ENCODE assay signal across 8 cellular contexts in genomic region chr17:79838541-79839274, GRCh38. TPM values are rescaled to one million over a fixed set of nuclear protein-coding genes. Genes with fewer than 3 reads are reported as not detected.
DNase-seq lines count a peak whose midpoint lies in the region; ATAC-seq and TF ChIP-seq lines count a peak whose summit lies in the region.

No MANE protein-coding gene starts in this region.

- H3K4me3 ChIP-seq in HUES48 (ENCODE audit: low read depth, low read length) (peak overlapping the region; percentile 72), ascending aorta (peak overlapping the region; percentile 74 to 91)

- H3K9me3 Mint-ChIP-seq in CD4-positive, alpha-beta T cell: no peaks in the 10 kb centered on the region

- no peaks in the 10 kb centered on the region for H3K9me3 ChIP-seq in CD4-positive, alpha-beta T cell (ENCODE audit: control insufficient read depth, low read length)
- H3K9me3 ChIP-seq in HUES48 (ENCODE audit: control insufficient read depth, insufficient read depth, low read length): no peaks in the 10 kb centered on the region
- no peaks in the 10 kb centered on the region for H3K9me3 ChIP-seq in ascending aorta

- peaks cover 50% of the 10 kb centered on the region for H3K4me1 Mint-ChIP-seq in CD4-positive, alpha-beta T cell (ENCODE audit: low read depth)

- no peak for TF ChIP-seq CTCF in CD4-positive, alpha-beta T cell (IDR thresholded peaks at IDR 0.05)
- TF ChIP-seq CTCF in ascending aorta (IDR thresholded peaks at IDR 0.05): no peak

- H3K4me1 ChIP-seq in HUES48 (ENCODE audit: control insufficient read depth, insufficient read depth, low read length) (peaks cover 44% of the 10 kb centered on the region), ascending aorta (peaks cover 20 to 49% of the 10 kb centered on the region in 2 donors)

- H3K27me3 ChIP-seq in CD4-positive, alpha-beta T cell (ENCODE audit: control insufficient read depth, insufficient read depth, low read length): peaks cover 41% of the 10 kb centered on the region
- H3K27me3 ChIP-seq in HUES48 (ENCODE audit: control insufficient read depth, insufficient read depth, low read length) (peaks cover 89% of the 10 kb centered on the region), ascending aorta (peaks cover 32% of the 10 kb centered on the region)

- H3K36me3 ChIP-seq in HUES48 (ENCODE audit: control insufficient read depth, insufficient read depth, low read length) (no peaks in the 10 kb centered on the region), ascending aorta (peaks cover 16 to 17% of the 10 kb centered on the region in 2 donors)

- peak in 8 of 10 experiments; percentile 37 to 65 (median 46) for DNase-seq in CD4-positive, alpha-beta T cell
- DNase-seq in ascending aorta (ENCODE audit: low spot score in 2 of 2): no peak
- peak; percentile 56 to 64 for DNase-seq in hippocampal formation (lab: John Stamatoyannopoulos, UW)
- DNase-seq in renal cortical epithelial cell (ENCODE audit: low read depth): peak; percentile 34
- no peak for DNase-seq in NCI-H2081 treated with DMSO at 0.1 percent for 48 hours (lab: John Stamatoyannopoulos, UW)

- H3K27ac ChIP-seq in CD4-positive, alpha-beta T cell (ENCODE audit: low read depth, low read length): peak overlapping the region; percentile 75
- H3K27ac ChIP-seq in HUES48 (ENCODE audit: low read depth, low read length): peak overlapping the region; percentile 72
- peak overlapping the region; percentile 85 to 88 for H3K27ac ChIP-seq in ascending aorta

- H3K27ac Mint-ChIP-seq in CD4-positive, alpha-beta T cell: peak overlapping the region; percentile 99

- peak; percentile 33 for ATAC-seq in CD4-positive, alpha-beta T cell (ENCODE audit: poor library complexity)
- ATAC-seq in GM19467 (IDR thresholded peaks at IDR 0.05; ENCODE audit: unreplicated experiment) (peak; percentile 13), SK-N-SH treated with all-trans-retinoic acid at 6 μM for 48 hours (peak; percentile 37)

- H3K27me3 Mint-ChIP-seq in CD4-positive, alpha-beta T cell: peaks cover 38% of the 10 kb centered on the region

- intact Hi-C loops in CD4-positive, alpha-beta T cell (cut with DNase I, micrococcal nuclease): loop anchor here (1.0 to 5.0 kb wide), 6 partner anchors 28 to 198 kb away; partner anchors contain the start of genes CBX8 (in 2 of the 2) and CCDC40 (in 1 of the 2)
- intact Hi-C loops in ascending aorta (cut with DNase I): loop anchor here (1.0 to 5.0 kb wide), 3 partner anchors 28 to 264 kb away; partner anchors contain the start of genes CBX8 and GAA

- POLR2A ChIA-PET in CD4-positive, alpha-beta T cell (lab: Charles Lee): interaction anchor here (0.7 to 6.3 kb wide), 16 partner anchors 9 to 307 kb away, joined by 3 to 127 read pairs (median 8); partner anchors contain the start of genes CBX8 and GAA

- H3K9ac ChIP-seq in HUES48 (ENCODE audit: low read depth, low read length): peak overlapping the region; percentile 41

- peak overlapping the region; percentile 98 for H3K4me3 Mint-ChIP-seq in CD4-positive, alpha-beta T cell

- CTCF ChIA-PET in CD4-positive, alpha-beta T cell (lab: Charles Lee): interaction anchor here (1.0 to 2.6 kb wide), 9 partner anchors 12 to 155 kb away, joined by 3 to 15 read pairs (median 6); partner anchors contain the start of gene CBX8

- peaks cover 36% of the 10 kb centered on the region for H3K36me3 Mint-ChIP-seq in CD4-positive, alpha-beta T cell (ENCODE audit: low read depth)

TF ChIP-seq in SK-N-SH treated with all-trans-retinoic acid at 6 μM for 48 hours, 23 proteins besides CTCF, POLR2A, EP300 and RAD21:
- no peak for TF ChIP-seq ARNTL (CRISPR knock-in tag; IDR thresholded peaks at IDR 0.05; ENCODE audit: borderline replicate concordance, low read depth)
- TF ChIP-seq POU6F1 (CRISPR knock-in tag; IDR thresholded peaks at IDR 0.05; ENCODE audit: borderline replicate concordance, low read depth): no peak
- TF ChIP-seq OSR1 (CRISPR knock-in tag; IDR thresholded peaks at IDR 0.05): no peak
- TF ChIP-seq ISL1 (CRISPR knock-in tag; IDR thresholded peaks at IDR 0.05): no peak
- no peak for TF ChIP-seq ZFP3 (CRISPR knock-in tag; IDR thresholded peaks at IDR 0.05)
- TF ChIP-seq BACH2 (CRISPR knock-in tag; IDR thresholded peaks at IDR 0.05; ENCODE audit: borderline replicate concordance): no peak
- TF ChIP-seq ZNF565 (CRISPR knock-in tag; conservative IDR thresholded peaks at IDR 0.05; ENCODE audit: low read depth): no peak
- no peak for TF ChIP-seq SNAI2 (CRISPR knock-in tag; IDR thresholded peaks at IDR 0.05)
- TF ChIP-seq ZC3H10 (CRISPR knock-in tag; IDR thresholded peaks at IDR 0.05): no peak
- TF ChIP-seq TOX (CRISPR knock-in tag; IDR thresholded peaks at IDR 0.05; ENCODE audit: borderline replicate concordance): no peak
- TF ChIP-seq, protein P1, sequence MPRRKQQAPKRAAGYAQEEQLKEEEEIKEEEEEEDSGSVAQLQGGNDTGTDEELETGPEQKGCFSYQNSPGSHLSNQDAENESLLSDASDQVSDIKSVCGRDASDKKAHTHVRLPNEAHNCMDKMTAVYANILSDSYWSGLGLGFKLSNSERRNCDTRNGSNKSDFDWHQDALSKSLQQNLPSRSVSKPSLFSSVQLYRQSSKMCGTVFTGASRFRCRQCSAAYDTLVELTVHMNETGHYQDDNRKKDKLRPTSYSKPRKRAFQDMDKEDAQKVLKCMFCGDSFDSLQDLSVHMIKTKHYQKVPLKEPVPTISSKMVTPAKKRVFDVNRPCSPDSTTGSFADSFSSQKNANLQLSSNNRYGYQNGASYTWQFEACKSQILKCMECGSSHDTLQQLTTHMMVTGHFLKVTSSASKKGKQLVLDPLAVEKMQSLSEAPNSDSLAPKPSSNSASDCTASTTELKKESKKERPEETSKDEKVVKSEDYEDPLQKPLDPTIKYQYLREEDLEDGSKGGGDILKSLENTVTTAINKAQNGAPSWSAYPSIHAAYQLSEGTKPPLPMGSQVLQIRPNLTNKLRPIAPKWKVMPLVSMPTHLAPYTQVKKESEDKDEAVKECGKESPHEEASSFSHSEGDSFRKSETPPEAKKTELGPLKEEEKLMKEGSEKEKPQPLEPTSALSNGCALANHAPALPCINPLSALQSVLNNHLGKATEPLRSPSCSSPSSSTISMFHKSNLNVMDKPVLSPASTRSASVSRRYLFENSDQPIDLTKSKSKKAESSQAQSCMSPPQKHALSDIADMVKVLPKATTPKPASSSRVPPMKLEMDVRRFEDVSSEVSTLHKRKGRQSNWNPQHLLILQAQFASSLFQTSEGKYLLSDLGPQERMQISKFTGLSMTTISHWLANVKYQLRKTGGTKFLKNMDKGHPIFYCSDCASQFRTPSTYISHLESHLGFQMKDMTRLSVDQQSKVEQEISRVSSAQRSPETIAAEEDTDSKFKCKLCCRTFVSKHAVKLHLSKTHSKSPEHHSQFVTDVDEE (CRISPR knock-in tag; IDR thresholded peaks at IDR 0.05): no peak
- TF ChIP-seq, protein P2, sequence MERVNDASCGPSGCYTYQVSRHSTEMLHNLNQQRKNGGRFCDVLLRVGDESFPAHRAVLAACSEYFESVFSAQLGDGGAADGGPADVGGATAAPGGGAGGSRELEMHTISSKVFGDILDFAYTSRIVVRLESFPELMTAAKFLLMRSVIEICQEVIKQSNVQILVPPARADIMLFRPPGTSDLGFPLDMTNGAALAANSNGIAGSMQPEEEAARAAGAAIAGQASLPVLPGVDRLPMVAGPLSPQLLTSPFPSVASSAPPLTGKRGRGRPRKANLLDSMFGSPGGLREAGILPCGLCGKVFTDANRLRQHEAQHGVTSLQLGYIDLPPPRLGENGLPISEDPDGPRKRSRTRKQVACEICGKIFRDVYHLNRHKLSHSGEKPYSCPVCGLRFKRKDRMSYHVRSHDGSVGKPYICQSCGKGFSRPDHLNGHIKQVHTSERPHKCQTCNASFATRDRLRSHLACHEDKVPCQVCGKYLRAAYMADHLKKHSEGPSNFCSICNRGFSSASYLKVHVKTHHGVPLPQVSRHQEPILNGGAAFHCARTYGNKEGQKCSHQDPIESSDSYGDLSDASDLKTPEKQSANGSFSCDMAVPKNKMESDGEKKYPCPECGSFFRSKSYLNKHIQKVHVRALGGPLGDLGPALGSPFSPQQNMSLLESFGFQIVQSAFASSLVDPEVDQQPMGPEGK (CRISPR knock-in tag; IDR thresholded peaks at IDR 0.05; ENCODE audit: borderline replicate concordance): no peak
- TF ChIP-seq, protein P3, sequence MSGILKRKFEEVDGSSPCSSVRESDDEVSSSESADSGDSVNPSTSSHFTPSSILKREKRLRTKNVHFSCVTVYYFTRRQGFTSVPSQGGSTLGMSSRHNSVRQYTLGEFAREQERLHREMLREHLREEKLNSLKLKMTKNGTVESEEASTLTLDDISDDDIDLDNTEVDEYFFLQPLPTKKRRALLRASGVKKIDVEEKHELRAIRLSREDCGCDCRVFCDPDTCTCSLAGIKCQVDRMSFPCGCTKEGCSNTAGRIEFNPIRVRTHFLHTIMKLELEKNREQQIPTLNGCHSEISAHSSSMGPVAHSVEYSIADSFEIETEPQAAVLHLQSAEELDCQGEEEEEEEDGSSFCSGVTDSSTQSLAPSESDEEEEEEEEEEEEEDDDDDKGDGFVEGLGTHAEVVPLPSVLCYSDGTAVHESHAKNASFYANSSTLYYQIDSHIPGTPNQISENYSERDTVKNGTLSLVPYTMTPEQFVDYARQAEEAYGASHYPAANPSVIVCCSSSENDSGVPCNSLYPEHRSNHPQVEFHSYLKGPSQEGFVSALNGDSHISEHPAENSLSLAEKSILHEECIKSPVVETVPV (CRISPR knock-in tag; IDR thresholded peaks at IDR 0.05): no peak

RNA-seq across cellular contexts. Expression of gene CBX4, which starts 0.5 kb away (rescaled TPM):
- total RNA-seq in CD4-positive, alpha-beta T cell: 100 to 1,000 TPM; 196 to 202 TPM
- total RNA-seq in ascending aorta: 25.7 TPM
- 5.9 and 9.2 TPM in 2 replicates for total RNA-seq in renal cortical epithelial cell

RNA-seq across cellular contexts. Expression of gene CBX8, which starts 41.8 kb away (rescaled TPM):
- total RNA-seq in CD4-positive, alpha-beta T cell: 1 to 10 TPM; 5.3 to 6.5 TPM
- total RNA-seq in ascending aorta (1.1 TPM), renal cortical epithelial cell (6.1 and 7.8 TPM in 2 replicates)

Comparison
In these comparisons a context has a peak if more than half of its experiments do, and no peak if none do; other contexts are left out.
1. DNase-seq: peak in CD4-positive, alpha-beta T cell (8 of 10), hippocampal formation (2 of 2) and renal cortical epithelial cell (single experiment); none in ascending aorta (0 of 2) and NCI-H2081 treated with DMSO at 0.1 percent for 48 hours (single experiment).
2. Peak in every context shown above with its lines, with median percentiles within 50 percentile points of each other: ATAC-seq and H3K27ac ChIP-seq.